In genomic region chr10:93071674-93072224, GRCh38 we compare ENCODE assay signal across 8 cellular contexts. TPM values are rescaled to one million over a fixed set of nuclear protein-coding genes. Genes with fewer than 3 reads are reported as not detected.
A peak's percentile ranks its signal among the peaks of the same experiment; 100 is the strongest.
DNase-seq lines count a peak whose midpoint lies in the region; ATAC-seq and TF ChIP-seq lines count a peak whose summit lies in the region.

No MANE protein-coding gene starts in this region.

- POLR2A ChIA-PET in AG04450 (lab: Yijun Ruan, JAX) (no interaction called here), IMR-90 (lab: Charles Lee; ENCODE audit: unreplicated experiment) (no interaction called here)

- H3K9me3 ChIP-seq in AG04450 (ENCODE audit: control insufficient read depth, insufficient read depth, low read length) (peaks cover 3% of the 10 kb centered on the region; the same call in 1 of the 2 replicates), IMR-90 (ENCODE audit: control insufficient read depth, insufficient read depth, low read length) (no peaks in the 10 kb centered on the region), mucosa of stomach (ENCODE audit: control insufficient read depth, low read length) (no peaks in the 10 kb centered on the region)

- no peak overlapping the region for H2BK20ac ChIP-seq in IMR-90 (ENCODE audit: low read depth, low read length)

- dilution Hi-C loops in IMR-90 (cut with HindIII; ENCODE audit: low sequenced_read_pairs, unreplicated experiment), result no loop called here

- peaks cover 22% of the 10 kb centered on the region; the same call in 1 of the 2 replicates for H4K20me1 ChIP-seq in IMR-90 (ENCODE audit: insufficient read depth, low read length)

- CTCF ChIA-PET in AG04450 (lab: Charles Lee) (interaction anchor here (0.7 to 1.3 kb wide), 2 partner anchors 9 to 788 kb away, joined by 4 to 5 read pairs; no protein-coding TSS in a partner anchor), IMR-90 (lab: Yijun Ruan, JAX) (interaction anchor here (1.4 kb wide), 1 partner anchor 9 kb away, joined by 4 read pairs; no protein-coding TSS in a partner anchor)

- H3K4me3 ChIP-seq in AG04450 (ENCODE audit: low read depth, low read length) (peak overlapping the region; percentile 34), IMR-90 (ENCODE audit: insufficient read depth, low read depth, low read length) (no peak overlapping the region), mucosa of stomach (ENCODE audit: low read length) (peak overlapping the region; percentile 27)

- peaks cover 67% of the 10 kb centered on the region for H3K27me3 Mint-ChIP-seq in chondrocyte (ENCODE audit: low read depth)

- H4K8ac ChIP-seq in IMR-90 (ENCODE audit: low read depth in 2 of 2, low read length in 2 of 2), result no peak overlapping the region

- H3K27ac ChIP-seq in AG04450 (ENCODE audit: low read depth, low read length), result no peak overlapping the region
- H3K27ac ChIP-seq in IMR-90 (ENCODE audit: insufficient read depth, low read length), result no peak overlapping the region

- H2AFZ ChIP-seq in IMR-90 (replicated peaks; ENCODE audit: low read length, poor library complexity), result peak overlapping the region; percentile 68

- H2BK5ac ChIP-seq in IMR-90 (ENCODE audit: low read depth, low read length, poor library complexity, severe bottlenecking), result no peak overlapping the region

- no peak overlapping the region for H3K14ac ChIP-seq in IMR-90 (replicated peaks; ENCODE audit: low read depth, low read length)

- H3K56ac ChIP-seq in IMR-90 (ENCODE audit: extremely low read depth, insufficient read depth, low read length), result no peak overlapping the region

- H3K27me3 ChIP-seq in AG04450 (ENCODE audit: control insufficient read depth, insufficient read depth, low read length) (peaks cover 95% of the 10 kb centered on the region), IMR-90 (ENCODE audit: control insufficient read depth, insufficient read depth, low read length) (peaks cover 97% of the 10 kb centered on the region), mucosa of stomach (ENCODE audit: control insufficient read depth, insufficient read depth, low read length) (peaks cover 96% of the 10 kb centered on the region)

- in situ Hi-C loops in IMR-90 (cut with MboI; ENCODE audit: low sequenced_read_pairs), result no loop called here

- H3K9me3 Mint-ChIP-seq in chondrocyte (ENCODE audit: low read depth), result no peaks in the 10 kb centered on the region

- no peak for TF ChIP-seq POLR2A in IMR-90 (IDR thresholded peaks at IDR 0.05; ENCODE audit: low read depth, low read length)

- BruUV-seq in IMR-90 (replicated peaks; lab: Mats Ljungman, UMichigan), result no TSS peak

- no peak overlapping the region for H4K5ac ChIP-seq in IMR-90 (ENCODE audit: low read depth, low read length)

- H3K4me3 Mint-ChIP-seq in chondrocyte (ENCODE audit: unreplicated experiment), result peak overlapping the region; percentile 54

- no peak for TF ChIP-seq RAD21 in IMR-90 (IDR thresholded peaks at IDR 0.05; ENCODE audit: low read length)

- no peak overlapping the region for H2BK15ac ChIP-seq in IMR-90 (ENCODE audit: low read depth, low read length)

- H3K4ac ChIP-seq in IMR-90 (ENCODE audit: low read depth, low read length), result no peak overlapping the region

- no peaks in the 10 kb centered on the region for H3K36me3 ChIP-seq in IMR-90 (ENCODE audit: control insufficient read depth, insufficient read depth, low read length)
- H3K36me3 ChIP-seq in mucosa of stomach (ENCODE audit: control insufficient read depth, insufficient read depth, low read length), result no peaks in the 10 kb centered on the region

- WGBS in IMR-90 (ENCODE audit: extremely low coverage in 2 of 2, insufficient read length in 1 of 2), 2 experiments, result 3% methylated on average over 12 of the region's 37 CpGs; no CpG with 5 or more reads in 1 of the 2 experiments

- DNase-seq in AG04450 (ENCODE audit: low read depth, low spot score) (no peak), IMR-90 (no peak), chondrocyte (ENCODE audit: low spot score) (no peak), occipital lobe (lab: John Stamatoyannopoulos, UW) (no peak)

- no peak overlapping the region for H3K27ac Mint-ChIP-seq in chondrocyte (ENCODE audit: unreplicated experiment)

- intact Hi-C loops in IMR-90 (cut with micrococcal nuclease), result loop anchor here (5.0 kb wide), 1 partner anchor 64 kb away; no protein-coding TSS in a partner anchor

- no peaks in the 10 kb centered on the region for H3K9me1 ChIP-seq in IMR-90 (ENCODE audit: insufficient read depth, low read length)

- H2AK9ac ChIP-seq in IMR-90 (replicated peaks; ENCODE audit: low read depth, low read length, poor library complexity), result no peak overlapping the region

- ATAC-seq in IMR-90 (ENCODE audit: low read depth) (peak; percentile 7; the same call in 1 of the 2 replicates), HG03442 (IDR thresholded peaks at IDR 0.05; ENCODE audit: unreplicated experiment) (no peak), HG03439 (IDR thresholded peaks at IDR 0.05; ENCODE audit: unreplicated experiment) (no peak), GM21619 (IDR thresholded peaks at IDR 0.05; ENCODE audit: unreplicated experiment) (no peak)

- TF ChIP-seq CTCF in AG04450 (IDR thresholded peaks at IDR 0.05; ENCODE audit: low read depth, low read length) (no peak), IMR-90 (conservative IDR thresholded peaks at IDR 0.05; ENCODE audit: low read depth, low read length) (no peak), chondrocyte (IDR thresholded peaks at IDR 0.05) (peak; percentile 16)

- H3K4me1 ChIP-seq in IMR-90 (ENCODE audit: control insufficient read depth, insufficient read depth, low read length) (peaks cover 6% of the 10 kb centered on the region; the same call in 1 of the 2 replicates), mucosa of stomach (ENCODE audit: control insufficient read depth, insufficient read depth, low read length) (peaks cover 30% of the 10 kb centered on the region)

- H2AK5ac ChIP-seq in IMR-90 (ENCODE audit: low read depth, low read length), result no peak overlapping the region

- no peak overlapping the region for H3K18ac ChIP-seq in IMR-90 (ENCODE audit: low read depth, low read length)

- H3K79me1 ChIP-seq in IMR-90 (ENCODE audit: low read depth in 1 of 2, low read length in 2 of 2), result no peaks in the 10 kb centered on the region

- no peak overlapping the region for H4K91ac ChIP-seq in IMR-90 (ENCODE audit: insufficient read depth, low read depth, low read length)

- H2BK120ac ChIP-seq in IMR-90 (ENCODE audit: low read depth, low read length), result no peak overlapping the region

- peak overlapping the region; percentile 70; the same call in 1 of the 2 replicates for H3K4me2 ChIP-seq in IMR-90 (ENCODE audit: low read depth, low read length)

- peaks cover 50% of the 10 kb centered on the region for H3K4me1 Mint-ChIP-seq in chondrocyte (ENCODE audit: low read depth)

- H3K23ac ChIP-seq in IMR-90 (ENCODE audit: low read depth, low read length), result no peak overlapping the region

- H3K9ac ChIP-seq in IMR-90 (ENCODE audit: low read depth, low read length) (no peak overlapping the region), mucosa of stomach (ENCODE audit: low read length) (no peak overlapping the region)

- H3K36me3 Mint-ChIP-seq in chondrocyte (ENCODE audit: low read depth), result no peaks in the 10 kb centered on the region

TF ChIP-seq in IMR-90, 13 proteins besides CTCF, POLR2A, EP300 and RAD21 (continues in another document):
- TF ChIP-seq, protein P1, sequence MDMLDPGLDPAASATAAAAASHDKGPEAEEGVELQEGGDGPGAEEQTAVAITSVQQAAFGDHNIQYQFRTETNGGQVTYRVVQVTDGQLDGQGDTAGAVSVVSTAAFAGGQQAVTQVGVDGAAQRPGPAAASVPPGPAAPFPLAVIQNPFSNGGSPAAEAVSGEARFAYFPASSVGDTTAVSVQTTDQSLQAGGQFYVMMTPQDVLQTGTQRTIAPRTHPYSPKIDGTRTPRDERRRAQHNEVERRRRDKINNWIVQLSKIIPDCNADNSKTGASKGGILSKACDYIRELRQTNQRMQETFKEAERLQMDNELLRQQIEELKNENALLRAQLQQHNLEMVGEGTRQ (IDR thresholded peaks at IDR 0.05; ENCODE audit: low read depth, low read length), result no peak
- TF ChIP-seq CEBPB (IDR thresholded peaks at IDR 0.05; ENCODE audit: low read depth, low read length) (no peak), ELK1 (IDR thresholded peaks at IDR 0.05; ENCODE audit: borderline replicate concordance, low read depth, low read length) (no peak), MXI1 (IDR thresholded peaks at IDR 0.05; ENCODE audit: borderline replicate concordance, low read depth, low read length) (no peak), CHD1 (IDR thresholded peaks at IDR 0.05; ENCODE audit: low read depth, low read length) (no peak), SMC3 (IDR thresholded peaks at IDR 0.05; ENCODE audit: low read depth, low read length) (no peak), NFE2L2 (IDR thresholded peaks at IDR 0.05; ENCODE audit: low read depth, low read length) (no peak), MAFK (IDR thresholded peaks at IDR 0.05; ENCODE audit: low read depth, low read length) (no peak), MAZ (IDR thresholded peaks at IDR 0.05; ENCODE audit: borderline replicate concordance, low read depth, low read length) (no peak), RFX5 (IDR thresholded peaks at IDR 0.05; ENCODE audit: low read depth, low read length) (no peak), BHLHE40 (IDR thresholded peaks at IDR 0.05; ENCODE audit: low read depth, low read length) (no peak)

RNA-seq across cellular contexts. Expression of gene CYP26A1, which starts 1.9 kb away (rescaled TPM):
- polyA plus RNA-seq in AG04450 (2011; rRNA removed) (not detected in 2 replicates), IMR-90 (2012; rRNA removed) (0.15 TPM in 1 of 2 replicates, not detected in the other)
- polyA minus RNA-seq in AG04450 (2011; rRNA and poly(A)+ RNA removed), result 0.30 and 0.32 TPM in 2 replicates
- total RNA-seq in IMR-90 (2012; rRNA removed) (not detected in 2 replicates), chondrocyte (0.47 to 1.9 TPM (median 0.49 TPM) in 3 replicates), occipital lobe (10.0 TPM)
- polyA plus RNA-seq in IMR-90 (2012; cell fraction: cytosol; rRNA removed), result 0.06 and 0.07 TPM in 2 replicates
- 0.37 and 0.38 TPM in 2 replicates for polyA plus RNA-seq in IMR-90 (2012; cell fraction: nucleus; rRNA removed; ENCODE audit: low replicate concordance)

RNA-seq across cellular contexts. Expression of gene CYP26C1, which starts 11.2 kb away (rescaled TPM):
- not detected in 2 replicates for polyA plus RNA-seq in AG04450 (2011; rRNA removed)
- 0.05 TPM in 1 of 2 replicates, not detected in the other for polyA minus RNA-seq in AG04450 (2011; rRNA and poly(A)+ RNA removed)
- under 0.01 TPM in 1 of 2 replicates, not detected in the other for total RNA-seq in IMR-90 (2012; rRNA removed)
- 0.01 and 0.02 TPM in 2 replicates for polyA plus RNA-seq in IMR-90 (2012; rRNA removed)
- polyA plus RNA-seq in IMR-90 (2012; cell fraction: cytosol; rRNA removed), result 0.06 and 0.11 TPM in 2 replicates
- polyA plus RNA-seq in IMR-90 (2012; cell fraction: nucleus; rRNA removed; ENCODE audit: low replicate concordance), result 0.13 and 0.20 TPM in 2 replicates
- 0.10 to 0.25 TPM (median 0.15 TPM) in 3 replicates for total RNA-seq in chondrocyte
- total RNA-seq in occipital lobe, result 0.16 TPM
